9 cellular contexts compared by ENCODE assay signal in genomic region chr5:36944607-36945225, GRCh38.
DNase-seq lines count a peak whose midpoint lies in the region; TF ChIP-seq lines count a peak whose summit lies in the region.
"Had no signal": no experiment of that assay in that cellular context is flagged by ENCODE, and none has a peak within 500 bp of the region (broad histone marks: within the 10 kb centered on the region; RNA-seq: fewer than 3 reads in every experiment).

No MANE protein-coding gene starts in this region.

- H3K36me3 ChIP-seq in tibial artery, result no peaks in the 10 kb centered on the region

- peak; percentile 64 for DNase-seq in EL
- DNase-seq in LNCaP clone FGC (ENCODE audit: low read depth), result peak; percentile 39
- peak; percentile 59 for DNase-seq in SK-N-DZ (ENCODE audit: low spot score)
- peak; percentile 67 for DNase-seq in glomerular endothelial cell (ENCODE audit: extremely low read depth, low read depth, low spot score)
- DNase-seq in tibial artery, result no peak
- no peak for DNase-seq in activated CD4-positive, alpha-beta memory T cell treated with anti-CD3 and anti-CD28 coated beads for 36 hours
- no peak for DNase-seq in HuH-7 (ENCODE audit: low spot score)
- DNase-seq in NCI-H226, result no peak
- DNase-seq: activated B cell treated with CpG ODN at 0.5 μM for 24 hours had no signal

- CTCF ChIA-PET in activated CD4-positive, alpha-beta memory T cell treated with anti-CD3 and anti-CD28 coated beads for 36 hours (lab: Charles Lee), result interaction anchor here (0.6 to 1.9 kb wide), 7 partner anchors 18 to 874 kb away, joined by 3 to 8 read pairs (median 4); no protein-coding TSS in a partner anchor

- H3K27me3 ChIP-seq in tibial artery, result no peaks in the 10 kb centered on the region

- H3K9me3 ChIP-seq in tibial artery, result no peaks in the 10 kb centered on the region

- intact Hi-C loops in tibial artery (cut with DNase I; ENCODE audit: low total_unique reads), result no loop called here
- intact Hi-C loops in activated CD4-positive, alpha-beta memory T cell treated with anti-CD3 and anti-CD28 coated beads for 36 hours (cut with micrococcal nuclease), result loop anchor here (1.0 to 2.0 kb wide), 3 partner anchors 66 to 205 kb away; no protein-coding TSS in a partner anchor

- H3K4me3 Mint-ChIP-seq in activated CD4-positive, alpha-beta memory T cell treated with anti-CD3 and anti-CD28 coated beads for 36 hours, result no peak overlapping the region
- H3K4me3 Mint-ChIP-seq: activated B cell treated with CpG ODN at 0.5 μM for 24 hours had no signal

- POLR2A ChIA-PET in activated CD4-positive, alpha-beta memory T cell treated with anti-CD3 and anti-CD28 coated beads for 36 hours (lab: Charles Lee), result no interaction called here

- TF ChIP-seq CTCF in LNCaP clone FGC (IDR thresholded peaks at IDR 0.05; ENCODE audit: control insufficient read depth, extremely low read depth, insufficient read depth), result peak; percentile 39; the same call in 1 of the 2 replicates
- TF ChIP-seq CTCF in tibial artery (IDR thresholded peaks at IDR 0.05), result peak; percentile 38 to 52

- H3K27me3 Mint-ChIP-seq in activated CD4-positive, alpha-beta memory T cell treated with anti-CD3 and anti-CD28 coated beads for 36 hours, result no peaks in the 10 kb centered on the region
- H3K27me3 Mint-ChIP-seq: activated B cell treated with CpG ODN at 0.5 μM for 24 hours had no signal

- no peaks in the 10 kb centered on the region for H3K36me3 Mint-ChIP-seq in activated CD4-positive, alpha-beta memory T cell treated with anti-CD3 and anti-CD28 coated beads for 36 hours

- no peaks in the 10 kb centered on the region for H3K9me3 Mint-ChIP-seq in activated CD4-positive, alpha-beta memory T cell treated with anti-CD3 and anti-CD28 coated beads for 36 hours
- H3K9me3 Mint-ChIP-seq: activated B cell treated with CpG ODN at 0.5 μM for 24 hours had no signal

- peaks cover 0 to 49% (median 14%) of the 10 kb centered on the region in 4 donors for H3K4me1 ChIP-seq in tibial artery

- no peak overlapping the region for H3K27ac ChIP-seq in tibial artery

- H3K27ac Mint-ChIP-seq in activated CD4-positive, alpha-beta memory T cell treated with anti-CD3 and anti-CD28 coated beads for 36 hours, result no peak overlapping the region
- H3K27ac Mint-ChIP-seq: activated B cell treated with CpG ODN at 0.5 μM for 24 hours had no signal

- peaks cover 40% of the 10 kb centered on the region for H3K4me1 Mint-ChIP-seq in activated CD4-positive, alpha-beta memory T cell treated with anti-CD3 and anti-CD28 coated beads for 36 hours (ENCODE audit: low read depth)

- H3K4me3 ChIP-seq in LNCaP clone FGC (ENCODE audit: low read depth, low read length) (no peak overlapping the region), tibial artery (no peak overlapping the region)

Comparison
In these comparisons a context has a peak if more than half of its experiments do, and no peak if none do; other contexts are left out.
1. DNase-seq: peak in EL (single experiment), LNCaP clone FGC (single experiment), SK-N-DZ (single experiment) and glomerular endothelial cell (single experiment); none in tibial artery (0 of 2), activated CD4-positive, alpha-beta memory T cell treated with anti-CD3 and anti-CD28 coated beads for 36 hours (single experiment), HuH-7 (single experiment) and NCI-H226 (single experiment).